ENCODE assay signal across 21 cellular contexts in the genomic region with DNA sequence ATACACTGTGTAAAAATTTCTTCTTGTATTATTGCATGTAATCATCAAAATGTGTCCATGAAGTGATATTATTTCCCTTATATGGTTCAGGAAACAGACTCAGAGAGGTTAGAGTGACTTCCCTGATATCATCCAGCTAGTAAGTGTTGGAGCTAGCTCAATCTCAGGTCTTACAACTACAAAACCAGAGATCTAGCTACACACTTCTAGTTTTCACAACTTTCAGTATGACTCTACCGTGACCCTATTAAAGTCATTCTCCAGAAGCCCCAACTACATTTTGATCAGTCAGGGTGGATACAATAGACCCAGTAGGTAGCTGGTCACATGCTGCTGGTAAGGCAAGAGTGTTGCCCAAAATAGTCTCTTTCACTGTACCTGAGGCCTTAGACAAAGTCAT.
"Had no signal": no experiment of that assay in that cellular context is flagged by ENCODE, and none has a peak within 500 bp of the region (broad histone marks: within the 10 kb centered on the region; RNA-seq: fewer than 3 reads in every experiment).

No MANE protein-coding gene starts in this region.

- H3K4me1 ChIP-seq: foreskin keratinocyte, lower lobe of right lung, right atrium auricular region, testis, upper lobe of left lung had no signal

- H3K27ac Mint-ChIP-seq: activated CD8-positive, alpha-beta memory T cell treated with anti-CD3 and anti-CD28 coated beads, Interleukin-2, amount 10 ng/mL, durations not matched to agents 7 days and 5 days; activated naive CD4-positive, alpha-beta T cell treated with anti-CD3 and anti-CD28 coated beads for 36 hours; activated T-helper 2 cell treated with anti-CD3 and anti-CD28 coated beads, Interferon-gamma antibody, Interleukin-2, Interleukin-4, amounts not matched to agents 10 μg/mL and 5 μg/mL and 100 μg/mL, durations not matched to agents 14 hours and 24 hours and 36 hours; effector memory CD8-positive, alpha-beta T cell; immature natural killer cell; progenitor cell of endocrine pancreas had no signal

- FAIRE-seq: astrocyte, bronchial epithelial cell had no signal

- H3K4me1 Mint-ChIP-seq: activated CD8-positive, alpha-beta memory T cell treated with anti-CD3 and anti-CD28 coated beads, Interleukin-2, amount 10 ng/mL, durations not matched to agents 7 days and 5 days; immature natural killer cell had no signal

- H3K27ac ChIP-seq: foreskin keratinocyte, lower lobe of right lung, right atrium auricular region, skin epidermis, stomach, testis, upper lobe of left lung had no signal

- H3K9me3 ChIP-seq: lower lobe of right lung, right atrium auricular region, stomach, testis, upper lobe of left lung had no signal

- DNase-seq: activated CD4-positive, alpha-beta T cell treated with anti-CD3 and anti-CD28 coated beads for 1 hour; activated CD4-positive, alpha-beta T cell treated with anti-CD3 and anti-CD28 coated beads, Interleukin-2, amount 50 U/mL, for 48 hours; activated CD8-positive, alpha-beta memory T cell treated with anti-CD3 and anti-CD28 coated beads, Interleukin-2, amount 10 ng/mL, durations not matched to agents 7 days and 5 days; activated naive CD4-positive, alpha-beta T cell treated with anti-CD3 and anti-CD28 coated beads for 36 hours; activated T-cell treated with anti-CD3 and anti-CD28 coated beads, Interleukin-2, amount 50 U/mL, for 1 hour; dermis blood vessel endothelial cell; effector memory CD8-positive, alpha-beta T cell; foreskin keratinocyte; immature natural killer cell; lower lobe of right lung; stimulated activated CD4-positive, alpha-beta T cell treated with anti-CD3 and anti-CD28 coated beads, Interleukin-4, amount 100 ng/mL, for 4 hours; stimulated activated CD8-positive, alpha-beta memory T cell treated with anti-CD3 and anti-CD28 coated beads, Interleukin-4, amount 100 ng/mL, for 48 hours; stomach; testis; upper lobe of left lung had no signal

- ATAC-seq: activated CD8-positive, alpha-beta memory T cell treated with anti-CD3 and anti-CD28 coated beads, Interleukin-2, amount 10 ng/mL, durations not matched to agents 7 days and 5 days; effector memory CD8-positive, alpha-beta T cell; foreskin keratinocyte; lower lobe of right lung had no signal

- H3K9me3 Mint-ChIP-seq: activated naive CD4-positive, alpha-beta T cell treated with anti-CD3 and anti-CD28 coated beads for 36 hours; activated T-helper 2 cell treated with anti-CD3 and anti-CD28 coated beads, Interferon-gamma antibody, Interleukin-2, Interleukin-4, amounts not matched to agents 10 μg/mL and 5 μg/mL and 100 μg/mL, durations not matched to agents 14 hours and 24 hours and 36 hours had no signal

- H3K4me3 Mint-ChIP-seq: activated CD8-positive, alpha-beta memory T cell treated with anti-CD3 and anti-CD28 coated beads, Interleukin-2, amount 10 ng/mL, durations not matched to agents 7 days and 5 days; activated naive CD4-positive, alpha-beta T cell treated with anti-CD3 and anti-CD28 coated beads for 36 hours; effector memory CD8-positive, alpha-beta T cell; immature natural killer cell had no signal

- H3K36me3 Mint-ChIP-seq: activated CD8-positive, alpha-beta memory T cell treated with anti-CD3 and anti-CD28 coated beads, Interleukin-2, amount 10 ng/mL, durations not matched to agents 7 days and 5 days; immature natural killer cell had no signal

- H3K36me3 ChIP-seq: lower lobe of right lung, right atrium auricular region, stomach, upper lobe of left lung had no signal

- H3K4me3 ChIP-seq: lower lobe of right lung, right atrium auricular region, skin epidermis, stomach, testis, upper lobe of left lung had no signal

- H3K27me3 ChIP-seq: foreskin keratinocyte, right atrium auricular region, stomach, testis, upper lobe of left lung had no signal

- H3K27me3 Mint-ChIP-seq: effector memory CD8-positive, alpha-beta T cell had no signal
